In the genomic region with DNA sequence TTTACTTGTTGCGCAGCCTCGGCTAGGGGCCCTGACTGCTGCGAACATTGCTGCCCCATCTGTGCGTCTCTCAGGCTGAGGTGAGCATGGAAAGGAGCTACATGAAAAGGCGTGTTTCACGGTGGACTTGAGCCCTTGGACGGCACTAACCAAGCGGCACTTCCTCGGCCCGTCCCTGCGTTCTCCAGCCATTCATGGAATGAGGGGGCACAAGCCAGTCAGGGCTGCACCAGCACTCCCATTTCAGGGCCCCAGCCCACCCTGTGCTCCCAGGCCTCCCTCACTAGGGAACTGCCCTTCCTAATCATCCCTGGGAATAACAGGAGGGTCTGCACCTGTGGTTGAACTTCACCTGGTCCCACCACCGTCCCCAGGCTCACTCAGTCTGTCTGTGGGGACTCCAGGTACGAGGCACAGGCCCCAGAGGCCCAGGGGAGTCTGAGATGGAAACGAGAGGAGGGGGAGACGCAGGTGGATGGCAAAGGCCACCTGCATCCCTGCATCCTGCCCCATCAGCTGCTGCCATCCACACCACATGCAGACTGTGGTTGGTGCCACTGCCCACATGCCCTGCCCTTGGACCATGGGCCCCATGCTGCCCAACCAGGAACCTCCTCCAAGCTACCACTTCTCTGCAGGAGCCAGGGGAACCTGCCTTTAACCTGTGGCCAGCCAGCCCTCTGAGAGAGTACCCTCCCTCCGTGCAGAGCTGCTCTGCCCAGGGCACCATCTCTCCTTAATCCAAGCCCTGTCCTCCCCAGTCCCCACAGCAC, we compare ENCODE assay signal across 12 cellular contexts.
"Had no signal": no experiment of that assay in that cellular context is flagged by ENCODE, and none has a peak within 500 bp of the region (broad histone marks: within the 10 kb centered on the region; RNA-seq: fewer than 3 reads in every experiment).

No MANE protein-coding gene starts in this region.

- H3K27me3 ChIP-seq: ascending aorta, ovary had no signal

- DNase-seq: activated CD4-positive, CD25-positive, alpha-beta regulatory T cell treated with anti-CD3 and anti-CD28 coated beads, Interleukin-2, amount 50 U/mL, for 72 hours; activated gamma-delta T cell; activated naive CD8-positive, alpha-beta T cell treated with anti-CD3 and anti-CD28 coated beads, Interleukin-2, amount 50 U/mL, for 24 hours; activated T-cell treated with anti-CD3 and anti-CD28 coated beads for 4 hours; foreskin melanocyte; nephron progenitor cell; stimulated activated CD4-positive, alpha-beta T cell treated with anti-CD3 and anti-CD28 coated beads, Interleukin-4, amount 100 ng/mL, for 4 hours; trophoblast cell had no signal

- H3K4me3 ChIP-seq: ascending aorta, ovary had no signal

- H3K27me3 Mint-ChIP-seq: activated naive CD8-positive, alpha-beta T cell treated with anti-CD3 and anti-CD28 coated beads, Interleukin-2, amount 50 U/mL, for 24 hours had no signal

- ATAC-seq: left lobe of liver had no signal

- H3K36me3 ChIP-seq: ovary had no signal

- H3K27ac Mint-ChIP-seq: activated naive CD8-positive, alpha-beta T cell treated with anti-CD3 and anti-CD28 coated beads, Interleukin-2, amount 50 U/mL, for 24 hours; nephron progenitor cell; T-helper 2 cell treated with Interferon-gamma antibody and Interleukin-4, amounts not matched to agents 5 μg/mL and 100 μg/mL, for 36 hours had no signal

- H3K27ac ChIP-seq: ascending aorta, ovary had no signal

- H3K4me1 ChIP-seq: ascending aorta had no signal

- H3K4me3 Mint-ChIP-seq: activated naive CD8-positive, alpha-beta T cell treated with anti-CD3 and anti-CD28 coated beads, Interleukin-2, amount 50 U/mL, for 24 hours; nephron progenitor cell; T-helper 2 cell treated with Interferon-gamma antibody and Interleukin-4, amounts not matched to agents 5 μg/mL and 100 μg/mL, for 36 hours had no signal
